ENCODE assay signal across 1 cellular context in genomic region chr10:99913831-99914235, GRCh38.
A peak's percentile ranks its signal among the peaks of the same experiment; 100 is the strongest.
TF ChIP-seq lines count a peak whose summit lies in the region.

No MANE protein-coding gene starts in this region.

TF ChIP-seq in WTC11, 78 proteins besides CTCF, POLR2A, EP300 and RAD21 (continued from another document and continues in another):
- TF ChIP-seq AFF4 (CRISPR knock-in tag; IDR thresholded peaks at IDR 0.05; ENCODE audit: borderline replicate concordance), result no peak; the same call in 1 of the 2 replicates
- TF ChIP-seq USF2 (CRISPR knock-in tag; IDR thresholded peaks at IDR 0.05), result no peak; the same call in 1 of the 2 replicates
- TF ChIP-seq NFE2L1 (CRISPR knock-in tag; IDR thresholded peaks at IDR 0.05), result no peak
- no peak for TF ChIP-seq ZNF232 (CRISPR knock-in tag; IDR thresholded peaks at IDR 0.05)
- TF ChIP-seq, protein P1, sequence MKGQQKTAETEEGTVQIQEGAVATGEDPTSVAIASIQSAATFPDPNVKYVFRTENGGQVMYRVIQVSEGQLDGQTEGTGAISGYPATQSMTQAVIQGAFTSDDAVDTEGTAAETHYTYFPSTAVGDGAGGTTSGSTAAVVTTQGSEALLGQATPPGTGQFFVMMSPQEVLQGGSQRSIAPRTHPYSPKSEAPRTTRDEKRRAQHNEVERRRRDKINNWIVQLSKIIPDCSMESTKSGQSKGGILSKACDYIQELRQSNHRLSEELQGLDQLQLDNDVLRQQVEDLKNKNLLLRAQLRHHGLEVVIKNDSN (CRISPR knock-in tag; IDR thresholded peaks at IDR 0.05), result no peak
- no peak for TF ChIP-seq GTF2I (CRISPR knock-in tag; conservative IDR thresholded peaks at IDR 0.05)
- no peak for TF ChIP-seq ARID4B (CRISPR knock-in tag; IDR thresholded peaks at IDR 0.05; ENCODE audit: borderline replicate concordance)
- TF ChIP-seq, protein P2, sequence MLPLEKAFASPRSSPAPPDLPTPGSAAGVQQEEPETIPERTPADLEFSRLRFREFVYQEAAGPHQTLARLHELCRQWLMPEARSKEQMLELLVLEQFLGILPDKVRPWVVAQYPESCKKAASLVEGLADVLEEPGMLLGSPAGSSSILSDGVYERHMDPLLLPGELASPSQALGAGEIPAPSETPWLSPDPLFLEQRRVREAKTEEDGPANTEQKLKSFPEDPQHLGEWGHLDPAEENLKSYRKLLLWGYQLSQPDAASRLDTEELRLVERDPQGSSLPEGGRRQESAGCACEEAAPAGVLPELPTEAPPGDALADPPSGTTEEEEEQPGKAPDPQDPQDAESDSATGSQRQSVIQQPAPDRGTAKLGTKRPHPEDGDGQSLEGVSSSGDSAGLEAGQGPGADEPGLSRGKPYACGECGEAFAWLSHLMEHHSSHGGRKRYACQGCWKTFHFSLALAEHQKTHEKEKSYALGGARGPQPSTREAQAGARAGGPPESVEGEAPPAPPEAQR (CRISPR knock-in tag; IDR thresholded peaks at IDR 0.05), result no peak
- no peak for TF ChIP-seq ZBTB21 (CRISPR knock-in tag; IDR thresholded peaks at IDR 0.05; ENCODE audit: borderline replicate concordance)
- TF ChIP-seq CREB1 (CRISPR knock-in tag; IDR thresholded peaks at IDR 0.05), result no peak
- TF ChIP-seq, protein P3, sequence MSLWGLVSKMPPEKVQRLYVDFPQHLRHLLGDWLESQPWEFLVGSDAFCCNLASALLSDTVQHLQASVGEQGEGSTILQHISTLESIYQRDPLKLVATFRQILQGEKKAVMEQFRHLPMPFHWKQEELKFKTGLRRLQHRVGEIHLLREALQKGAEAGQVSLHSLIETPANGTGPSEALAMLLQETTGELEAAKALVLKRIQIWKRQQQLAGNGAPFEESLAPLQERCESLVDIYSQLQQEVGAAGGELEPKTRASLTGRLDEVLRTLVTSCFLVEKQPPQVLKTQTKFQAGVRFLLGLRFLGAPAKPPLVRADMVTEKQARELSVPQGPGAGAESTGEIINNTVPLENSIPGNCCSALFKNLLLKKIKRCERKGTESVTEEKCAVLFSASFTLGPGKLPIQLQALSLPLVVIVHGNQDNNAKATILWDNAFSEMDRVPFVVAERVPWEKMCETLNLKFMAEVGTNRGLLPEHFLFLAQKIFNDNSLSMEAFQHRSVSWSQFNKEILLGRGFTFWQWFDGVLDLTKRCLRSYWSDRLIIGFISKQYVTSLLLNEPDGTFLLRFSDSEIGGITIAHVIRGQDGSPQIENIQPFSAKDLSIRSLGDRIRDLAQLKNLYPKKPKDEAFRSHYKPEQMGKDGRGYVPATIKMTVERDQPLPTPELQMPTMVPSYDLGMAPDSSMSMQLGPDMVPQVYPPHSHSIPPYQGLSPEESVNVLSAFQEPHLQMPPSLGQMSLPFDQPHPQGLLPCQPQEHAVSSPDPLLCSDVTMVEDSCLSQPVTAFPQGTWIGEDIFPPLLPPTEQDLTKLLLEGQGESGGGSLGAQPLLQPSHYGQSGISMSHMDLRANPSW (CRISPR knock-in tag; conservative IDR thresholded peaks at IDR 0.05; ENCODE audit: low read depth), result no peak
- TF ChIP-seq NR3C1 (CRISPR knock-in tag; conservative IDR thresholded peaks at IDR 0.05; ENCODE audit: low read depth), result no peak
- 0 out of 2 replicates have a peak, but pooled peaks have one; percentile 56 for TF ChIP-seq SMAD3 (CRISPR knock-in tag; IDR thresholded peaks at IDR 0.05; ENCODE audit: borderline replicate concordance)
- TF ChIP-seq NR1H2 (CRISPR knock-in tag; IDR thresholded peaks at IDR 0.05), result no peak
- TF ChIP-seq, protein P4, sequence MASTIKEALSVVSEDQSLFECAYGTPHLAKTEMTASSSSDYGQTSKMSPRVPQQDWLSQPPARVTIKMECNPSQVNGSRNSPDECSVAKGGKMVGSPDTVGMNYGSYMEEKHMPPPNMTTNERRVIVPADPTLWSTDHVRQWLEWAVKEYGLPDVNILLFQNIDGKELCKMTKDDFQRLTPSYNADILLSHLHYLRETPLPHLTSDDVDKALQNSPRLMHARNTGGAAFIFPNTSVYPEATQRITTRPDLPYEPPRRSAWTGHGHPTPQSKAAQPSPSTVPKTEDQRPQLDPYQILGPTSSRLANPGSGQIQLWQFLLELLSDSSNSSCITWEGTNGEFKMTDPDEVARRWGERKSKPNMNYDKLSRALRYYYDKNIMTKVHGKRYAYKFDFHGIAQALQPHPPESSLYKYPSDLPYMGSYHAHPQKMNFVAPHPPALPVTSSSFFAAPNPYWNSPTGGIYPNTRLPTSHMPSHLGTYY (CRISPR knock-in tag; IDR thresholded peaks at IDR 0.05), result no peak
- TF ChIP-seq PRRX2 (CRISPR knock-in tag; IDR thresholded peaks at IDR 0.05), result 0 out of 2 replicates have a peak, but pooled peaks have one; percentile 37
- 0 out of 2 replicates have a peak, but pooled peaks have one; percentile 19 for TF ChIP-seq ZNF512 (CRISPR knock-in tag; IDR thresholded peaks at IDR 0.05; ENCODE audit: borderline replicate concordance)
- TF ChIP-seq JAZF1 (CRISPR knock-in tag; IDR thresholded peaks at IDR 0.05), result no peak
- no peak for TF ChIP-seq JUN (CRISPR knock-in tag; IDR thresholded peaks at IDR 0.05)
- no peak for TF ChIP-seq ELF4 (CRISPR knock-in tag; IDR thresholded peaks at IDR 0.05; ENCODE audit: low read depth)
- TF ChIP-seq, protein P5, sequence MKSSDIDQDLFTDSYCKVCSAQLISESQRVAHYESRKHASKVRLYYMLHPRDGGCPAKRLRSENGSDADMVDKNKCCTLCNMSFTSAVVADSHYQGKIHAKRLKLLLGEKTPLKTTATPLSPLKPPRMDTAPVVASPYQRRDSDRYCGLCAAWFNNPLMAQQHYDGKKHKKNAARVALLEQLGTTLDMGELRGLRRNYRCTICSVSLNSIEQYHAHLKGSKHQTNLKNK (CRISPR knock-in tag; IDR thresholded peaks at IDR 0.05), result no peak
- no peak for TF ChIP-seq SOX15 (CRISPR knock-in tag; IDR thresholded peaks at IDR 0.05)
- TF ChIP-seq ESRRA (CRISPR knock-in tag; IDR thresholded peaks at IDR 0.05; ENCODE audit: borderline replicate concordance), result no peak
- TF ChIP-seq, protein P6, sequence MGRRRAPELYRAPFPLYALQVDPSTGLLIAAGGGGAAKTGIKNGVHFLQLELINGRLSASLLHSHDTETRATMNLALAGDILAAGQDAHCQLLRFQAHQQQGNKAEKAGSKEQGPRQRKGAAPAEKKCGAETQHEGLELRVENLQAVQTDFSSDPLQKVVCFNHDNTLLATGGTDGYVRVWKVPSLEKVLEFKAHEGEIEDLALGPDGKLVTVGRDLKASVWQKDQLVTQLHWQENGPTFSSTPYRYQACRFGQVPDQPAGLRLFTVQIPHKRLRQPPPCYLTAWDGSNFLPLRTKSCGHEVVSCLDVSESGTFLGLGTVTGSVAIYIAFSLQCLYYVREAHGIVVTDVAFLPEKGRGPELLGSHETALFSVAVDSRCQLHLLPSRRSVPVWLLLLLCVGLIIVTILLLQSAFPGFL (CRISPR knock-in tag; IDR thresholded peaks at IDR 0.05; ENCODE audit: borderline replicate concordance), result no peak
- TF ChIP-seq ZNF425 (CRISPR knock-in tag; conservative IDR thresholded peaks at IDR 0.05), result no peak
- TF ChIP-seq RORB (CRISPR knock-in tag; IDR thresholded peaks at IDR 0.05), result no peak
- TF ChIP-seq IRF2 (CRISPR knock-in tag; IDR thresholded peaks at IDR 0.05; ENCODE audit: borderline replicate concordance, low read depth), result no peak
- TF ChIP-seq OVOL2 (CRISPR knock-in tag; IDR thresholded peaks at IDR 0.05; ENCODE audit: borderline replicate concordance), result no peak
- TF ChIP-seq NFATC4 (CRISPR knock-in tag; IDR thresholded peaks at IDR 0.05), result no peak
